Comparison of ENCODE assay signal across 1 cellular context in the genomic region with DNA sequence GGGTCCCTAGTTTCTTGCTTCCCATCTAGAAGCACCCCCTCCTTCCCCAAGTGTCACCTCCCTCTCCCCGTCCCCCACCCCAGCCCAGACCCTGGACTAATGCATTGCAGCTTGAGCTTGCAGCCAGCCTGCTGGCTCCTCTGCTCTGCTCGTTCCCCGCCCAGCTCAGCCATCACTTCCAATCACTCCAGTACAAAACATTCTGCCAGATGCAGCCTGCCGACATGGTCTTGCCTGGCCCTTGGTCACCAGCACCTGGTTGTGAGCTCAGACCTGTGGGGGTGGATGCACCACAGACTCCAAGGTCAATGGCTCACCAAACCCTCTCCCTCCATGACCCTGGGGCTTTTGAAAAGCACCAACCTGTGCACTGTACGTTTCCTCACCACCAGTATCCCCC.
TF ChIP-seq lines count a peak whose summit lies in the region.

No MANE protein-coding gene starts in this region.

TF ChIP-seq in H1, 55 proteins besides CTCF, POLR2A, EP300 and RAD21 (continued from another document):
- TF ChIP-seq CBX8 (IDR thresholded peaks at IDR 0.05; ENCODE audit: borderline replicate concordance, low read depth, low read length), result no peak
- TF ChIP-seq BRCA1 (IDR thresholded peaks at IDR 0.05; ENCODE audit: low read depth, low read length), result no peak
- TF ChIP-seq MAFK (IDR thresholded peaks at IDR 0.05; ENCODE audit: low read depth, low read length), result no peak
- TF ChIP-seq SUZ12 (IDR thresholded peaks at IDR 0.05; ENCODE audit: low read length), result no peak
